Comparison of ENCODE assay signal across 8 cellular contexts in genomic region chr21:37072988-37073416, GRCh38. TPM values are rescaled to one million over a fixed set of nuclear protein-coding genes. Genes with fewer than 3 reads are reported as not detected.
A peak's percentile ranks its signal among the peaks of the same experiment; 100 is the strongest.
DNase-seq lines count a peak whose midpoint lies in the region; ATAC-seq and TF ChIP-seq lines count a peak whose summit lies in the region.

TSS of gene PIGP (minus strand) at chr21:37073071. CDS start at chr21:37072515, 556 bp downstream.
TSS of gene TTC3 (plus strand) at chr21:37073254. CDS start at chr21:37087258, 14,004 bp downstream.

- H3F3A ChIP-seq in PC-3 (ENCODE audit: low read length, unreplicated experiment): no peaks in the 10 kb centered on the region

- peak within 1 kb of the TSS; percentile 71 for H2AFZ ChIP-seq in PC-3 (ENCODE audit: low read length)

- H3K4me1 ChIP-seq in PC-3 (ENCODE audit: insufficient read depth, low read length) (peaks cover 21% of the 10 kb centered on the region), mucosa of stomach (ENCODE audit: control insufficient read depth, insufficient read depth, low read length) (peaks cover 18% of the 10 kb centered on the region)

- BruUV-seq in PC-3 (replicated peaks; lab: Mats Ljungman, UMichigan): no TSS peak

- intact Hi-C loops in PC-3 (cut with micrococcal nuclease): loop anchor here (1.0 kb wide), 1 partner anchor 40 kb away; no protein-coding TSS in a partner anchor

- peaks cover 65% of the 10 kb centered on the region for H3K79me2 ChIP-seq in PC-3 (ENCODE audit: low read length)

- H3K9ac ChIP-seq in PC-3 (ENCODE audit: low read length): peak within 1 kb of the TSS; percentile 93
- H3K9ac ChIP-seq in mucosa of stomach (ENCODE audit: low read length): peak within 1 kb of the TSS; percentile 81

- H3K4me2 ChIP-seq in PC-3 (ENCODE audit: low read length): peak within 1 kb of the TSS; percentile 93

- CTCF ChIA-PET in PC-3 (lab: Charles Lee): no interaction called here

- no peaks in the 10 kb centered on the region for H3K9me2 ChIP-seq in PC-3 (replicated peaks; ENCODE audit: low read length)

- H3K4me3 ChIP-seq in Jurkat, Clone E6-1 (ENCODE audit: low read length): peak within 1 kb of the TSS; percentile 95
- peak within 1 kb of the TSS; percentile 84 for H3K4me3 ChIP-seq in PC-3 (ENCODE audit: low read length)
- peak within 1 kb of the TSS; percentile 90 for H3K4me3 ChIP-seq in epithelial cell of proximal tubule (ENCODE audit: low read depth, low read length)
- peak within 1 kb of the TSS; percentile 72 for H3K4me3 ChIP-seq in mucosa of stomach (ENCODE audit: low read length)

- DNase-seq in DMS 273 (lab: John Stamatoyannopoulos, UW; ENCODE audit: unreplicated experiment) (peak; percentile 98), PC-3 (peak; percentile 96), activated T-cell treated with anti-CD3 and anti-CD28 coated beads for 48 hours (ENCODE audit: low read depth) (peak; percentile 98), epithelial cell of proximal tubule (ENCODE audit: low read depth) (peak; percentile 20)
- DNase-seq in Jurkat, Clone E6-1 (ENCODE audit: low read depth, low spot score): peak; percentile 88
- DNase-seq in stimulated activated CD8-positive, alpha-beta memory T cell treated with anti-CD3 and anti-CD28 coated beads, Interleukin-7, amount 100 ng/mL, for 1 hour (ENCODE audit: low read depth in 2 of 2): peak; percentile 91 to 93

- POLR2A ChIA-PET in PC-3 (lab: Charles Lee; ENCODE audit: unreplicated experiment): no interaction called here

- H3K36me3 ChIP-seq in PC-3 (ENCODE audit: low read depth, low read length) (no peaks in the 10 kb centered on the region), mucosa of stomach (ENCODE audit: control insufficient read depth, insufficient read depth, low read length) (no peaks in the 10 kb centered on the region)

- H3K9me3 ChIP-seq in PC-3 (ENCODE audit: low read length) (no peaks in the 10 kb centered on the region), mucosa of stomach (ENCODE audit: control insufficient read depth, low read length) (no peaks in the 10 kb centered on the region)

- no peak for TF ChIP-seq CTCF in PC-3 (conservative IDR thresholded peaks at IDR 0.05; ENCODE audit: low read depth, low read length)
- TF ChIP-seq CTCF in epithelial cell of proximal tubule (conservative IDR thresholded peaks at IDR 0.05; ENCODE audit: low read depth, low read length): no peak

- peak; percentile 63 for ATAC-seq in GM21619 (IDR thresholded peaks at IDR 0.05; ENCODE audit: unreplicated experiment)
- ATAC-seq in PC-3: peak; percentile 74

- peaks cover 28% of the 10 kb centered on the region; the same call in 1 of the 2 replicates for H4K20me1 ChIP-seq in PC-3 (ENCODE audit: low read length)

- H3K27ac ChIP-seq in PC-3 (ENCODE audit: low read length): peak within 1 kb of the TSS; percentile 81

- H3K27me3 ChIP-seq in PC-3 (ENCODE audit: low read length) (no peaks in the 10 kb centered on the region), mucosa of stomach (ENCODE audit: control insufficient read depth, insufficient read depth, low read length) (no peaks in the 10 kb centered on the region)

RNA-seq across cellular contexts. Expression of gene PIGP, which starts in this region (rescaled TPM):
- 66.2 TPM for polyA plus RNA-seq in Jurkat, Clone E6-1 (2012; ENCODE audit: insufficient read depth, insufficient read length)
- total RNA-seq in PC-3 (2014; rRNA removed): 17.1 and 20.1 TPM in 2 replicates
- 7.7 and 13.5 TPM in 2 replicates for total RNA-seq in epithelial cell of proximal tubule

RNA-seq across cellular contexts. Expression of gene TTC3, which starts in this region (rescaled TPM):
- 57.3 TPM for polyA plus RNA-seq in Jurkat, Clone E6-1 (2012; ENCODE audit: insufficient read depth, insufficient read length)
- total RNA-seq in PC-3 (2014; rRNA removed) (121 and 140 TPM in 2 replicates), epithelial cell of proximal tubule (64.2 and 74.1 TPM in 2 replicates)

Comparison
In these comparisons a context has a peak if more than half of its experiments do, and no peak if none do; other contexts are left out.
1. Peak in every context shown above with its lines: DNase-seq, ATAC-seq, H3K4me3 ChIP-seq and H3K27ac ChIP-seq.
2. DNase-seq: peak in every context shown above with its lines; median percentile 98 in DMS 273; 98 in activated T-cell treated with anti-CD3 and anti-CD28 coated beads for 48 hours; 96 in PC-3; 92 in stimulated activated CD8-positive, alpha-beta memory T cell treated with anti-CD3 and anti-CD28 coated beads, Interleukin-7, amount 100 ng/mL, for 1 hour; 88 in Jurkat, Clone E6-1; 20 in epithelial cell of proximal tubule.